ENCODE assay signal across 14 cellular contexts in genomic region chr14:103308717-103309616, GRCh38. TPM values are rescaled to one million over a fixed set of nuclear protein-coding genes. Genes with fewer than 3 reads are reported as not detected.
A peak's percentile ranks its signal among the peaks of the same experiment; 100 is the strongest.
DNase-seq lines count a peak whose midpoint lies in the region; ATAC-seq and TF ChIP-seq lines count a peak whose summit lies in the region.
"Had no signal": no experiment of that assay in that cellular context is flagged by ENCODE, and none has a peak within 500 bp of the region (broad histone marks: within the 10 kb centered on the region; RNA-seq: fewer than 3 reads in every experiment).

No MANE protein-coding gene starts in this region.

- WGBS in body of pancreas, 2 donors = 83 to 89% methylated on average over 8 to 10 of the region's 10 CpGs

- H3K27me3 ChIP-seq in Caco-2 (replicated peaks; ENCODE audit: control insufficient read depth, insufficient read depth, low read length) (no peaks in the 10 kb centered on the region), body of pancreas (no peaks in the 10 kb centered on the region)

- no peaks in the 10 kb centered on the region for H3K9me3 Mint-ChIP-seq in Caco-2 (ENCODE audit: unreplicated experiment)
- no peaks in the 10 kb centered on the region for H3K9me3 Mint-ChIP-seq in dendritic cell treated with granulocyte-macrophage colony-stimulating factor and Interleukin-4, amounts not matched to agents 40 ng/mL and 50 ng/mL, for 4 days
- H3K9me3 Mint-ChIP-seq: CD8-positive, alpha-beta T cell had no signal

- no peak overlapping the region for H3K4me3 Mint-ChIP-seq in Caco-2 (ENCODE audit: unreplicated experiment)
- H3K4me3 Mint-ChIP-seq in dendritic cell treated with granulocyte-macrophage colony-stimulating factor and Interleukin-4, amounts not matched to agents 40 ng/mL and 50 ng/mL, for 4 days = no peak overlapping the region
- H3K4me3 Mint-ChIP-seq: CD14-positive monocyte; CD8-positive, alpha-beta T cell had no signal

- H3K9me3 ChIP-seq in Caco-2 (no peaks in the 10 kb centered on the region), SK-N-MC (ENCODE audit: low read depth, low read length) (no peaks in the 10 kb centered on the region), body of pancreas (no peaks in the 10 kb centered on the region)

- no peak for ATAC-seq in HG03097 (IDR thresholded peaks at IDR 0.05; ENCODE audit: low FRiP score, unreplicated experiment)
- ATAC-seq in body of pancreas = no peak
- ATAC-seq: CD8-positive, alpha-beta T cell; GM12878; HCT116 had no signal

- TF ChIP-seq POLR2A in body of pancreas (IDR thresholded peaks at IDR 0.05) = no peak

- H3K9ac ChIP-seq in SK-N-MC (ENCODE audit: insufficient read length) = no peak overlapping the region

- POLR2A ChIA-PET in Caco-2 (lab: Charles Lee) = no interaction called here

- H3K4me3 ChIP-seq in Caco-2 (ENCODE audit: low read depth, low read length) (no peak overlapping the region), SK-N-MC (no peak overlapping the region), body of pancreas (no peak overlapping the region)
- H3K4me3 ChIP-seq: GM12878 had no signal

- no TSS peak for BruUV-seq in Caco-2 (replicated peaks; lab: Mats Ljungman, UMichigan)

- DNase-seq in Caco-2 (no peak), SK-N-MC (ENCODE audit: low read depth, low spot score) (no peak), posterior vena cava (ENCODE audit: low spot score) (peak; percentile 44), body of pancreas (no peak), EL (no peak)
- DNase-seq: CD8-positive, alpha-beta T cell; COR-L47; DMS 273 treated with DMSO at 0.1 percent for 48 hours; KBM-7 had no signal

- no peaks in the 10 kb centered on the region for H3K27me3 Mint-ChIP-seq in Caco-2 (ENCODE audit: insufficient read depth, unreplicated experiment)
- H3K27me3 Mint-ChIP-seq in dendritic cell treated with granulocyte-macrophage colony-stimulating factor and Interleukin-4, amounts not matched to agents 40 ng/mL and 50 ng/mL, for 4 days = peaks cover 2% of the 10 kb centered on the region

- intact Hi-C loops in Caco-2 (cut with micrococcal nuclease; ENCODE audit: unreplicated experiment) (no loop called here), posterior vena cava (cut with DNase I) (no loop called here), body of pancreas (cut with DNase I) (no loop called here)
- intact Hi-C loops in dendritic cell treated with granulocyte-macrophage colony-stimulating factor and Interleukin-4, amounts not matched to agents 40 ng/mL and 50 ng/mL, for 4 days (cut with micrococcal nuclease) = no loop called here

- TF ChIP-seq CTCF in Caco-2 (IDR thresholded peaks at IDR 0.05; ENCODE audit: insufficient read depth in 1 of 2, low read depth in 1 of 2, low read length in 1 of 2, severe bottlenecking in 1 of 2, unreplicated experiment in 1 of 2) (no peak), body of pancreas (IDR thresholded peaks at IDR 0.05) (no peak)

- no peaks in the 10 kb centered on the region for H3K4me1 ChIP-seq in Caco-2
- no peaks in the 10 kb centered on the region for H3K4me1 ChIP-seq in body of pancreas

- CTCF ChIA-PET in Caco-2 (lab: Charles Lee) = interaction anchor here (1.0 kb wide), 1 partner anchor 24 kb away, joined by 3 read pairs; no protein-coding TSS in a partner anchor

- H3K36me3 ChIP-seq in Caco-2 (ENCODE audit: control insufficient read depth, insufficient read depth, low read length) (no peaks in the 10 kb centered on the region), SK-N-MC (ENCODE audit: insufficient read depth, low read length) (no peaks in the 10 kb centered on the region), body of pancreas (replicated peaks in 1 of 2; ENCODE audit: insufficient read depth in 1 of 2, low read depth in 2 of 2) (no peaks in the 10 kb centered on the region)

- no peaks in the 10 kb centered on the region for H3K36me3 Mint-ChIP-seq in Caco-2 (ENCODE audit: insufficient read depth, unreplicated experiment)
- H3K36me3 Mint-ChIP-seq in dendritic cell treated with granulocyte-macrophage colony-stimulating factor and Interleukin-4, amounts not matched to agents 40 ng/mL and 50 ng/mL, for 4 days (ENCODE audit: low read depth) = no peaks in the 10 kb centered on the region
- H3K36me3 Mint-ChIP-seq: CD14-positive monocyte; CD8-positive, alpha-beta T cell had no signal

- H3K4me1 Mint-ChIP-seq in Caco-2 (ENCODE audit: low read depth, unreplicated experiment) = no peaks in the 10 kb centered on the region
- H3K4me1 Mint-ChIP-seq in dendritic cell treated with granulocyte-macrophage colony-stimulating factor and Interleukin-4, amounts not matched to agents 40 ng/mL and 50 ng/mL, for 4 days (ENCODE audit: low read depth) = peaks cover 6% of the 10 kb centered on the region

- peak overlapping the region; percentile 24 for H3K27ac Mint-ChIP-seq in Caco-2 (ENCODE audit: unreplicated experiment)
- H3K27ac Mint-ChIP-seq in dendritic cell treated with granulocyte-macrophage colony-stimulating factor and Interleukin-4, amounts not matched to agents 40 ng/mL and 50 ng/mL, for 4 days = peak overlapping the region; percentile 62
- H3K27ac Mint-ChIP-seq: CD8-positive, alpha-beta T cell had no signal

- H3K27ac ChIP-seq in SK-N-MC (peak overlapping the region; percentile 68), body of pancreas (no peak overlapping the region)

RNA-seq across cellular contexts. Expression of gene EIF5, which starts 25.1 kb away (rescaled TPM):
- total RNA-seq in Caco-2 (2022) (350 and 392 TPM in 2 replicates), posterior vena cava (100 to 1,000 TPM; 191 to 232 TPM), body of pancreas (100 to 1,000 TPM in 1 of 2 donors, 10 to 100 TPM in 1; 85.6 to 234 TPM)
